ENCODE assay signal across 14 cellular contexts in genomic region chr6:73680289-73680688, GRCh38.
"Had no signal": no experiment of that assay in that cellular context is flagged by ENCODE, and none has a peak within 500 bp of the region (broad histone marks: within the 10 kb centered on the region; RNA-seq: fewer than 3 reads in every experiment).

No MANE protein-coding gene starts in this region.

- H3K9me3 ChIP-seq: prostate gland, suprapubic skin, upper lobe of right lung had no signal

- ATAC-seq: left ventricle myocardium superior, right cardiac atrium, upper lobe of right lung had no signal

- H3K27ac ChIP-seq: prostate gland, suprapubic skin, upper lobe of right lung had no signal

- DNase-seq: activated CD4-positive, alpha-beta T cell treated with anti-CD3 and anti-CD28 coated beads, Interleukin-2, amount 50 U/mL, for 1 hour; activated naive CD4-positive, alpha-beta T cell; activated naive CD8-positive, alpha-beta T cell treated with anti-CD3 and anti-CD28 coated beads, Interleukin-2, amount 10 ng/mL, durations not matched to agents 7 days and 5 days; cortex of kidney; effector memory CD4-positive, alpha-beta T cell; foreskin melanocyte; kidney glomerular epithelial cell; left ventricle myocardium superior; mesendoderm; occipital lobe; right cardiac atrium; upper lobe of right lung had no signal

- H3K4me1 ChIP-seq: prostate gland, upper lobe of right lung had no signal

- H3K27me3 ChIP-seq: suprapubic skin, upper lobe of right lung had no signal

- H3K4me3 ChIP-seq: prostate gland, suprapubic skin, upper lobe of right lung had no signal

- H3K36me3 ChIP-seq: prostate gland, suprapubic skin, upper lobe of right lung had no signal
